ENCODE assay signal across 10 cellular contexts in the genomic region with DNA sequence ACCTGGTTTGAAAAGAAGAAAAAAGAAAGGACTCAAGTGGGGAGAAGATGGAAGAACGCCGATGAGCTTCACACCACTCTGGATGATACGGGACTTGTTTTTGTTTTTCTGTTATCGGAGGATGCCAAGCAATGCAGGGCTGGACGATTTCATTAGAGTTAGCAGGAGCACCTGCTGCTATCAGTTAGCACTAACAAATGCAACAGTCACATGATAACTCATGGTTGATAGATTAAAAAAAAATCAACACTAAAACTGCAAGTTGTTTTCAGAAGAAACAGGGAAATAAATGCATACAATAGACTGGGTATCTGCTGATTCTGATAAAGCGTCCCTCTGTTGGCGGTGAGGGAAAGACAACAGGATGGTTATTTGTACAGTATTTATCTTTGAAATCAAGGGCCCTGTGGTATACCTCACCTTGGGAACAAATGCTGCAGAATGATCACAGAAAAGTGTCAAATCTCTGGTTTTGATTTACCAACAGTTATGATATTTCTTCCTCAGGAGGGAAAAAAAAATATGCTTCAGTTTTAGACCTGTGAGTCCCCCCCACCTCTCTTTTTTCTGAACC.
DNase-seq lines count a peak whose midpoint lies in the region; ATAC-seq and TF ChIP-seq lines count a peak whose summit lies in the region.
"Had no signal": no experiment of that assay in that cellular context is flagged by ENCODE, and none has a peak within 500 bp of the region (broad histone marks: within the 10 kb centered on the region; RNA-seq: fewer than 3 reads in every experiment).

No MANE protein-coding gene starts in this region.

- intact Hi-C loops in colonic mucosa (cut with DNase I), result loop anchor here (5.0 to 10.0 kb wide), 3 partner anchors 59 to 576 kb away; partner anchors contain the start of gene FOXP1

- H3K36me3 Mint-ChIP-seq in CD4-positive, CD25-positive, alpha-beta regulatory T cell, result peaks cover 10% of the 10 kb centered on the region
- peaks cover 22% of the 10 kb centered on the region for H3K36me3 Mint-ChIP-seq in nephron progenitor cell (ENCODE audit: low read depth)

- peaks cover 56% of the 10 kb centered on the region for H3K4me1 ChIP-seq in CD4-positive, CD25-positive, alpha-beta regulatory T cell (ENCODE audit: control insufficient read depth, insufficient read depth, low read length, poor library complexity, severe bottlenecking)
- H3K4me1 ChIP-seq in Karpas-422 (ENCODE audit: low read length) (peaks cover 77% of the 10 kb centered on the region), colonic mucosa (no peaks in the 10 kb centered on the region)

- H3K4me3 ChIP-seq in CD4-positive, CD25-positive, alpha-beta regulatory T cell (ENCODE audit: low read depth, low read length), result no peak overlapping the region
- H3K4me3 ChIP-seq in Karpas-422 (ENCODE audit: low read length) (no peak overlapping the region), colonic mucosa (no peak overlapping the region)

- no peaks in the 10 kb centered on the region for H3K9me3 ChIP-seq in CD4-positive, CD25-positive, alpha-beta regulatory T cell (ENCODE audit: control insufficient read depth in 2 of 2, low read length in 2 of 2)
- H3K9me3 ChIP-seq in Karpas-422 (ENCODE audit: low read length) (no peaks in the 10 kb centered on the region), colonic mucosa (no peaks in the 10 kb centered on the region)

- H3K4me1 Mint-ChIP-seq in CD4-positive, CD25-positive, alpha-beta regulatory T cell, result peaks cover 52 to 77% (median 59%) of the 10 kb centered on the region in 4 donors
- H3K4me1 Mint-ChIP-seq in nephron progenitor cell, result peaks cover 35% of the 10 kb centered on the region

- peak overlapping the region; percentile 12 to 70 (median 34) for H3K4me3 Mint-ChIP-seq in CD4-positive, CD25-positive, alpha-beta regulatory T cell
- no peak overlapping the region for H3K4me3 Mint-ChIP-seq in nephron progenitor cell

- H3K27ac ChIP-seq in CD4-positive, CD25-positive, alpha-beta regulatory T cell (ENCODE audit: insufficient read depth, low read length, poor library complexity, severe bottlenecking), result peak overlapping the region; percentile 80
- H3K27ac ChIP-seq in Karpas-422 (ENCODE audit: low read length) (peak overlapping the region; percentile 25), colonic mucosa (peak overlapping the region; percentile 30)

- peaks cover 17% of the 10 kb centered on the region for H3K36me3 ChIP-seq in CD4-positive, CD25-positive, alpha-beta regulatory T cell (ENCODE audit: control insufficient read depth, insufficient read depth, low read length)
- H3K36me3 ChIP-seq in Karpas-422 (ENCODE audit: insufficient read depth, low read length) (peaks cover 32% of the 10 kb centered on the region), colonic mucosa (no peaks in the 10 kb centered on the region)

- no peaks in the 10 kb centered on the region for H3K9me3 Mint-ChIP-seq in CD4-positive, CD25-positive, alpha-beta regulatory T cell
- H3K9me3 Mint-ChIP-seq in nephron progenitor cell, result peaks cover 4% of the 10 kb centered on the region

- no peak for ATAC-seq in CD4-positive, CD25-positive, alpha-beta regulatory T cell (ENCODE audit: low read depth in 2 of 2)
- no peak for ATAC-seq in esophagus mucosa
- ATAC-seq in GM21515 (IDR thresholded peaks at IDR 0.05; ENCODE audit: unreplicated experiment), result no peak
- ATAC-seq in HG02623 (IDR thresholded peaks at IDR 0.05; ENCODE audit: unreplicated experiment), result no peak

- no peak for DNase-seq in CD4-positive, CD25-positive, alpha-beta regulatory T cell
- DNase-seq in Karpas-422, result no peak
- no peak for DNase-seq in colonic mucosa
- no peak for DNase-seq in nephron progenitor cell
- no peak for DNase-seq in NCI-H1436 treated with DMSO at 0.1 percent for 48 hours (lab: John Stamatoyannopoulos, UW)
- DNase-seq: activated CD4-positive, alpha-beta T cell treated with anti-CD3 and anti-CD28 coated beads, Interleukin-2, amount 50 U/mL, for 48 hours; mesenchymal stem cell had no signal

- TF ChIP-seq CTCF in colonic mucosa (IDR thresholded peaks at IDR 0.05), result no peak
- TF ChIP-seq CTCF in nephron progenitor cell (IDR thresholded peaks at IDR 0.05), result no peak

- no peaks in the 10 kb centered on the region for H3K27me3 Mint-ChIP-seq in CD4-positive, CD25-positive, alpha-beta regulatory T cell
- no peaks in the 10 kb centered on the region for H3K27me3 Mint-ChIP-seq in nephron progenitor cell (ENCODE audit: low read depth, poor library complexity)

- H3K9ac ChIP-seq in Karpas-422 (ENCODE audit: low read length) (no peak overlapping the region), colonic mucosa (ENCODE audit: low read depth in 2 of 2, low read length in 2 of 2) (no peak overlapping the region)

- 0 out of 2 replicates have a peak, but pooled peaks cover 3% of the 10 kb centered on the region for H4K20me1 ChIP-seq in Karpas-422 (ENCODE audit: insufficient read depth, low read depth, low read length)

- H3K4me2 ChIP-seq in Karpas-422 (ENCODE audit: low read depth, low read length, poor library complexity, severe bottlenecking), result no peak overlapping the region

- peak overlapping the region; percentile 59 to 84 (median 60) for H3K27ac Mint-ChIP-seq in CD4-positive, CD25-positive, alpha-beta regulatory T cell
- H3K27ac Mint-ChIP-seq in nephron progenitor cell, result peak overlapping the region; percentile 98

- H3K9me2 ChIP-seq in Karpas-422 (replicated peaks; ENCODE audit: insufficient read depth, low read length), result no peaks in the 10 kb centered on the region

- no peaks in the 10 kb centered on the region for H3K27me3 ChIP-seq in CD4-positive, CD25-positive, alpha-beta regulatory T cell (ENCODE audit: control insufficient read depth, insufficient read depth, low read length)
- no peaks in the 10 kb centered on the region for H3K27me3 ChIP-seq in Karpas-422 (ENCODE audit: low read length)
- H3K27me3 ChIP-seq in colonic mucosa, result no peaks in the 10 kb centered on the region

- no peak overlapping the region for H2AFZ ChIP-seq in Karpas-422 (ENCODE audit: low read length)

- peaks cover 95% of the 10 kb centered on the region for H3K79me2 ChIP-seq in Karpas-422 (ENCODE audit: low read length)

Comparison
In these comparisons a context has a peak if more than half of its experiments do, and no peak if none do; other contexts are left out.
1. H3K27ac ChIP-seq: peak in every context shown above with its lines; median percentile 80 in CD4-positive, CD25-positive, alpha-beta regulatory T cell; 30 in colonic mucosa; 25 in Karpas-422.